ENCODE assay signal across 33 cellular contexts in genomic region chr18:36895606-36896005, GRCh38.
"Had no signal": no experiment of that assay in that cellular context is flagged by ENCODE, and none has a peak within 500 bp of the region (broad histone marks: within the 10 kb centered on the region; RNA-seq: fewer than 3 reads in every experiment).

No MANE protein-coding gene starts in this region.

- H3K4me1 Mint-ChIP-seq: activated naive CD4-positive, alpha-beta T cell treated with anti-CD3 and anti-CD28 coated beads, Interleukin-2, amount 50 U/mL, for 24 hours; activated naive CD8-positive, alpha-beta T cell treated with anti-CD3 and anti-CD28 coated beads, Interleukin-2, amount 10 ng/mL, durations not matched to agents 7 days and 5 days; activated T-helper 17 cell treated with anti-CD3 and anti-CD28 coated beads, Interleukin-2, amount 50 U/mL, for 72 hours; WTC11 had no signal

- H3K27ac ChIP-seq: ascending aorta, breast epithelium, cardiac muscle cell, colonic mucosa, esophagus muscularis mucosa, foreskin keratinocyte, gastrocnemius medialis, heart right ventricle, hepatocyte, VCaP had no signal

- H3K9me3 ChIP-seq: ascending aorta, colonic mucosa, gastrocnemius medialis had no signal

- H3K27me3 ChIP-seq: ascending aorta, breast epithelium, cardiac muscle cell, colonic mucosa, esophagus muscularis mucosa, foreskin keratinocyte, gastrocnemius medialis, heart right ventricle, hepatocyte had no signal

- DNase-seq: activated CD4-positive, alpha-beta T cell treated with anti-CD3 and anti-CD28 coated beads for 1 hour; activated CD4-positive, alpha-beta T cell treated with anti-CD3 and anti-CD28 coated beads for 4 hours; activated CD4-positive, alpha-beta T cell treated with anti-CD3 and anti-CD28 coated beads, Interleukin-2, amount 50 U/mL, for 1 hour; activated CD4-positive, alpha-beta T cell treated with anti-CD3 and anti-CD28 coated beads, Interleukin-2, amount 50 U/mL, for 48 hours; activated CD8-positive, alpha-beta memory T cell treated with anti-CD3 and anti-CD28 coated beads for 24 hours; activated CD8-positive, alpha-beta T cell treated with anti-CD3 and anti-CD28 coated beads for 36 hours; activated effector memory CD4-positive, alpha-beta T cell treated with Interleukin-2 at 50 U/mL for 16 hours; activated gamma-delta T cell treated with Interleukin-2 at 50 U/mL for 16 hours; activated naive CD4-positive, alpha-beta T cell treated with Interleukin-2 at 50 U/mL for 16 hours; activated naive CD8-positive, alpha-beta T cell treated with anti-CD3 and anti-CD28 coated beads, Interleukin-2, amount 10 ng/mL, durations not matched to agents 7 days and 5 days; activated T-cell treated with anti-CD3 and anti-CD28 coated beads, Interleukin-2, amount 50 U/mL, for 4 hours; central memory CD4-positive, alpha-beta T cell; cerebellar nuclear complex; colonic mucosa; effector CD8-positive, alpha-beta T cell; foreskin keratinocyte; gastrocnemius medialis; heart right ventricle; T-helper 1 cell; T-helper 17 cell; T1000 had no signal

- H3K4me3 Mint-ChIP-seq: activated CD8-positive, alpha-beta T cell treated with anti-CD3 and anti-CD28 coated beads for 36 hours; activated naive CD4-positive, alpha-beta T cell treated with anti-CD3 and anti-CD28 coated beads, Interleukin-2, amount 50 U/mL, for 24 hours; activated naive CD8-positive, alpha-beta T cell treated with anti-CD3 and anti-CD28 coated beads, Interleukin-2, amount 10 ng/mL, durations not matched to agents 7 days and 5 days; activated T-cell treated with anti-CD3 and anti-CD28 coated beads, Interleukin-2, amount 50 U/mL, for 4 hours; activated T-helper 17 cell treated with anti-CD3 and anti-CD28 coated beads, Interleukin-2, amount 50 U/mL, for 72 hours; brain; T-helper 17 cell; T-helper 2 cell treated with Interferon-gamma antibody and Interleukin-4, amounts not matched to agents 5 μg/mL and 100 μg/mL, for 36 hours; WTC11 had no signal

- H3K4me2 ChIP-seq: hepatocyte had no signal

- H3K27me3 Mint-ChIP-seq: activated CD8-positive, alpha-beta T cell treated with anti-CD3 and anti-CD28 coated beads for 36 hours; activated naive CD4-positive, alpha-beta T cell treated with anti-CD3 and anti-CD28 coated beads, Interleukin-2, amount 50 U/mL, for 24 hours; activated naive CD8-positive, alpha-beta T cell treated with anti-CD3 and anti-CD28 coated beads, Interleukin-2, amount 10 ng/mL, durations not matched to agents 7 days and 5 days; activated T-helper 17 cell treated with anti-CD3 and anti-CD28 coated beads, Interleukin-2, amount 50 U/mL, for 72 hours; brain; T-helper 17 cell had no signal

- H3K36me3 ChIP-seq: ascending aorta, breast epithelium, cardiac muscle cell, colonic mucosa, esophagus muscularis mucosa, heart right ventricle had no signal

- H3K27ac Mint-ChIP-seq: activated CD8-positive, alpha-beta T cell treated with anti-CD3 and anti-CD28 coated beads for 36 hours; activated naive CD4-positive, alpha-beta T cell treated with anti-CD3 and anti-CD28 coated beads, Interleukin-2, amount 50 U/mL, for 24 hours; activated naive CD8-positive, alpha-beta T cell treated with anti-CD3 and anti-CD28 coated beads, Interleukin-2, amount 10 ng/mL, durations not matched to agents 7 days and 5 days; activated T-helper 17 cell treated with anti-CD3 and anti-CD28 coated beads, Interleukin-2, amount 50 U/mL, for 72 hours; brain; T-helper 17 cell; T-helper 2 cell treated with Interferon-gamma antibody and Interleukin-4, amounts not matched to agents 5 μg/mL and 100 μg/mL, for 36 hours; WTC11 had no signal

- ATAC-seq: activated CD8-positive, alpha-beta T cell treated with anti-CD3 and anti-CD28 coated beads for 36 hours; activated T-cell treated with anti-CD3 and anti-CD28 coated beads, Interleukin-2, amount 50 U/mL, for 4 hours; activated T-helper 17 cell treated with anti-CD3 and anti-CD28 coated beads, Interleukin-2, amount 50 U/mL, for 72 hours; foreskin keratinocyte; gastrocnemius medialis; heart right ventricle; T-helper 17 cell; WTC11 had no signal

- FAIRE-seq: TTC549 had no signal

- H3K4me1 ChIP-seq: ascending aorta, breast epithelium, colonic mucosa, esophagus muscularis mucosa, foreskin keratinocyte, gastrocnemius medialis, heart right ventricle had no signal

- H3K9me3 Mint-ChIP-seq: activated naive CD4-positive, alpha-beta T cell treated with anti-CD3 and anti-CD28 coated beads, Interleukin-2, amount 50 U/mL, for 24 hours; activated naive CD8-positive, alpha-beta T cell treated with anti-CD3 and anti-CD28 coated beads, Interleukin-2, amount 10 ng/mL, durations not matched to agents 7 days and 5 days had no signal

- H3K4me3 ChIP-seq: ascending aorta, breast epithelium, cardiac muscle cell, colonic mucosa, esophagus muscularis mucosa, gastrocnemius medialis, heart right ventricle, hepatocyte had no signal

- H3K79me2 ChIP-seq: hepatocyte had no signal

- H2AFZ ChIP-seq: hepatocyte had no signal
